1 cellular context compared by ENCODE assay signal in the genomic region with DNA sequence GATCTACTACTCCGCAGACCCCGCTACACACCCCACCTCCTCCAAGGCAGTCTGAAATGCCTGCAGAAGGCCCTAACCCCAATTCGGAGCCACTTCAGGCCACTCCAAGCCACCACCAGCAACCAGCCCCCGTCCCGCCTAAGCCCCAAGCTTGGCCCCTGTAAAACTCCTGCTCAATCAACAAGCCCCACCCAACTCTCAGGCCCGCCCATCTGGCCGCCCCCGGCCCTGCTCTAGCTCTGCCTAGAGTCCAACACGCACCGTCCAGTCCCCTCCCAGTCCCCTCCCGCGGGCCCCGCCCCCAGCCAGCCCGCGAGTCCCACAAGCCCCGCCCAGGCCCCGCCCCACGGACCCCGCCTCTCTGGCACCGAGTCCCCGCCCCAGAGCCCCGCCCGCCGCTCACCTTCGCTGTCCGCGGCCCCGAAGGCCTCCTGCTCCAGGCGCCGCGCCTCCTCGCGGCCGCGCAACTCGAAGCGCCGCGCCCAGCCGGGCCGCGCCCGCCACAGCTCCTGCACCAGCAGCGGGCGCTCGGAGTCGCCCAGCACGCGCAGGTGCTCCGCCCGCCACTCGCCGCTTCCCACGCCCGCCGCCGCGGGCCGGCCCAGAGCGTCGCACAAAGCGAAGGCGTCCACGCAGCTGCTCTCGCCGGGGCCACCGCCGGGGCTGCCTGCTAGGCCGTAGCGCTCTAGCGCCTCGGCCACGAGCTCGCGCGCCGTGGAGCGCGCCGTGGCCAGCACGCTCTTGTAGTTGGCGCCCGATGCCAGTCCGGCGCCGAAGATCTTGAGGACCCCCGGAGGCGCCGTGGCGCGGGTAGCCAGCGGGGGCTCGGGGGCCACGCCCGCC.
A peak's percentile ranks its signal among the peaks of the same experiment; 100 is the strongest.
TF ChIP-seq lines count a peak whose summit lies in the region.

No MANE protein-coding gene starts in this region.

TF ChIP-seq in GM12878, 131 proteins besides CTCF, POLR2A, EP300 and RAD21:
- TF ChIP-seq, protein P1, sequence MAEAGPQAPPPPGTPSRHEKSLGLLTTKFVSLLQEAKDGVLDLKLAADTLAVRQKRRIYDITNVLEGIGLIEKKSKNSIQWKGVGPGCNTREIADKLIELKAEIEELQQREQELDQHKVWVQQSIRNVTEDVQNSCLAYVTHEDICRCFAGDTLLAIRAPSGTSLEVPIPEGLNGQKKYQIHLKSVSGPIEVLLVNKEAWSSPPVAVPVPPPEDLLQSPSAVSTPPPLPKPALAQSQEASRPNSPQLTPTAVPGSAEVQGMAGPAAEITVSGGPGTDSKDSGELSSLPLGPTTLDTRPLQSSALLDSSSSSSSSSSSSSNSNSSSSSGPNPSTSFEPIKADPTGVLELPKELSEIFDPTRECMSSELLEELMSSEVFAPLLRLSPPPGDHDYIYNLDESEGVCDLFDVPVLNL (IDR thresholded peaks at IDR 0.05; ENCODE audit: low read depth, low read length), result no peak
- TF ChIP-seq NR2F1 (conservative IDR thresholded peaks at IDR 0.05) (0 out of 2 replicates have a peak, but pooled peaks have one; percentile 30), YY1 (IDR thresholded peaks at IDR 0.05; ENCODE audit: low read depth, low read length) (0 out of 2 replicates have a peak, but pooled peaks have one; percentile 41), RUNX3 (IDR thresholded peaks at IDR 0.05; ENCODE audit: low read length) (no peak), FOS (IDR thresholded peaks at IDR 0.05; ENCODE audit: borderline replicate concordance, extremely low read depth, insufficient read length) (no peak), LARP7 (IDR thresholded peaks at IDR 0.05) (peak; percentile 70), EGR1 (IDR thresholded peaks at IDR 0.05; ENCODE audit: borderline replicate concordance in 1 of 2, low read depth in 2 of 2, low read length in 2 of 2) (peak in 1 of 2 experiments; percentile 11; a peak in 1 of 3 replicates), SIX5 (IDR thresholded peaks at IDR 0.05; ENCODE audit: low read depth, low read length, severe bottlenecking) (no peak), MTA3 (IDR thresholded peaks at IDR 0.05; ENCODE audit: borderline replicate concordance, low read length) (no peak), SUPT20H (IDR thresholded peaks at IDR 0.05; ENCODE audit: borderline replicate concordance, control insufficient read depth, low read depth, low read length) (no peak), BACH1 (IDR thresholded peaks at IDR 0.05; ENCODE audit: borderline replicate concordance) (peak; percentile 26; the same call in 1 of the 2 replicates), PKNOX1 (IDR thresholded peaks at IDR 0.05) (no peak), HDAC2 (IDR thresholded peaks at IDR 0.05) (no peak), CBX3 (IDR thresholded peaks at IDR 0.05; ENCODE audit: borderline replicate concordance, low read depth) (no peak), SMC3 (IDR thresholded peaks at IDR 0.05; ENCODE audit: borderline replicate concordance, low read length) (0 out of 2 replicates have a peak, but pooled peaks have one; percentile 23), ZNF217 (IDR thresholded peaks at IDR 0.05) (no peak), SRF (IDR thresholded peaks at IDR 0.05; ENCODE audit: low read depth in 2 of 2, low read length in 2 of 2) (0 out of 4 replicates have a peak, but pooled peaks of 1 of the 2 experiments have one; percentile 6), ZNF687 (IDR thresholded peaks at IDR 0.05) (peak; percentile 51), IKZF2 (IDR thresholded peaks at IDR 0.05) (no peak), ZBTB11 (CRISPR knock-in tag; IDR thresholded peaks at IDR 0.05) (no peak), REST (IDR thresholded peaks at IDR 0.05; ENCODE audit: low read depth, low read length) (no peak), MAX (IDR thresholded peaks at IDR 0.05; ENCODE audit: low read depth, low read length) (peak; percentile 56; the same call in 1 of the 2 replicates), TCF12 (IDR thresholded peaks at IDR 0.05; ENCODE audit: low read depth, low read length) (peak; percentile 53; the same call in 1 of the 2 replicates), IKZF1 (conservative IDR thresholded peaks at IDR 0.05) (peak; percentile 54), GATAD2B (conservative IDR thresholded peaks at IDR 0.05; ENCODE audit: low read depth) (peak; percentile 84; the same call in 1 of the 2 replicates), DPF2 (IDR thresholded peaks at IDR 0.05) (0 out of 2 replicates have a peak, but pooled peaks have one; percentile 47), BHLHE40 (IDR thresholded peaks at IDR 0.05; ENCODE audit: borderline replicate concordance in 1 of 2, low read depth in 2 of 2, low read length in 1 of 2) (peak in 1 of 2 experiments; percentile 77; a peak in 2 of 4 replicates), HDGF (IDR thresholded peaks at IDR 0.05) (no peak)
- TF ChIP-seq, protein P2, sequence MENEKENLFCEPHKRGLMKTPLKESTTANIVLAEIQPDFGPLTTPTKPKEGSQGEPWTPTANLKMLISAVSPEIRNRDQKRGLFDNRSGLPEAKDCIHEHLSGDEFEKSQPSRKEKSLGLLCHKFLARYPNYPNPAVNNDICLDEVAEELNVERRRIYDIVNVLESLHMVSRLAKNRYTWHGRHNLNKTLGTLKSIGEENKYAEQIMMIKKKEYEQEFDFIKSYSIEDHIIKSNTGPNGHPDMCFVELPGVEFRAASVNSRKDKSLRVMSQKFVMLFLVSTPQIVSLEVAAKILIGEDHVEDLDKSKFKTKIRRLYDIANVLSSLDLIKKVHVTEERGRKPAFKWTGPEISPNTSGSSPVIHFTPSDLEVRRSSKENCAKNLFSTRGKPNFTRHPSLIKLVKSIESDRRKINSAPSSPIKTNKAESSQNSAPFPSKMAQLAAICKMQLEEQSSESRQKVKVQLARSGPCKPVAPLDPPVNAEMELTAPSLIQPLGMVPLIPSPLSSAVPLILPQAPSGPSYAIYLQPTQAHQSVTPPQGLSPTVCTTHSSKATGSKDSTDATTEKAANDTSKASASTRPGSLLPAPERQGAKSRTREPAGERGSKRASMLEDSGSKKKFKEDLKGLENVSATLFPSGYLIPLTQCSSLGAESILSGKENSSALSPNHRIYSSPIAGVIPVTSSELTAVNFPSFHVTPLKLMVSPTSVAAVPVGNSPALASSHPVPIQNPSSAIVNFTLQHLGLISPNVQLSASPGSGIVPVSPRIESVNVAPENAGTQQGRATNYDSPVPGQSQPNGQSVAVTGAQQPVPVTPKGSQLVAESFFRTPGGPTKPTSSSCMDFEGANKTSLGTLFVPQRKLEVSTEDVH (IDR thresholded peaks at IDR 0.05; ENCODE audit: low read depth, partially characterized antibody), result no peak
